ENCODE assay signal across 18 cellular contexts in genomic region chr17:73393381-73393780, GRCh38.
DNase-seq lines count a peak whose midpoint lies in the region; ATAC-seq, FAIRE-seq and TF ChIP-seq lines count a peak whose summit lies in the region.
"Had no signal": no experiment of that assay in that cellular context is flagged by ENCODE, and none has a peak within 500 bp of the region (broad histone marks: within the 10 kb centered on the region; RNA-seq: fewer than 3 reads in every experiment).

No MANE protein-coding gene starts in this region.

- H3K36me3 ChIP-seq in lower lobe of right lung, result no peaks in the 10 kb centered on the region
- H3K36me3 ChIP-seq: HAP-1 had no signal

- no peak overlapping the region for H3K4me3 ChIP-seq in lower lobe of right lung
- H3K4me3 ChIP-seq: GM23338, HAP-1 had no signal

- H3K27ac ChIP-seq in lower lobe of right lung, result no peak overlapping the region
- H3K27ac ChIP-seq: 22Rv1 had no signal

- H3K9me3 ChIP-seq in lower lobe of right lung, result no peaks in the 10 kb centered on the region
- H3K9me3 ChIP-seq: HAP-1 had no signal

- H3K27ac Mint-ChIP-seq in effector memory CD8-positive, alpha-beta T cell, result no peak overlapping the region
- H3K27ac Mint-ChIP-seq: CD14-positive monocyte; CD8-positive, alpha-beta T cell; GM23338 had no signal

- no peaks in the 10 kb centered on the region for H3K4me1 ChIP-seq in lower lobe of right lung
- H3K4me1 ChIP-seq: HAP-1 had no signal

- H3K9me3 Mint-ChIP-seq in effector memory CD8-positive, alpha-beta T cell, result no peaks in the 10 kb centered on the region
- H3K9me3 Mint-ChIP-seq: CD8-positive, alpha-beta T cell; GM23338 had no signal

- ATAC-seq in lower lobe of right lung (no peak), GM19324 (IDR thresholded peaks at IDR 0.05; ENCODE audit: low FRiP score, unreplicated experiment) (no peak)
- ATAC-seq in effector memory CD8-positive, alpha-beta T cell (replicated peaks), result no peak
- ATAC-seq: CD8-positive, alpha-beta T cell had no signal

- H3K36me3 Mint-ChIP-seq in effector memory CD8-positive, alpha-beta T cell (ENCODE audit: insufficient read depth), result no peaks in the 10 kb centered on the region
- H3K36me3 Mint-ChIP-seq: CD14-positive monocyte had no signal

- no peak for TF ChIP-seq CTCF in lower lobe of right lung (IDR thresholded peaks at IDR 0.05)

- peaks cover 0 to 51% of the 10 kb centered on the region in 2 donors for H3K27me3 Mint-ChIP-seq in effector memory CD8-positive, alpha-beta T cell

- no peak overlapping the region for H3K4me3 Mint-ChIP-seq in effector memory CD8-positive, alpha-beta T cell
- H3K4me3 Mint-ChIP-seq: CD14-positive monocyte; CD8-positive, alpha-beta T cell; GM23338 had no signal

- no peaks in the 10 kb centered on the region for H3K4me1 Mint-ChIP-seq in effector memory CD8-positive, alpha-beta T cell (ENCODE audit: low read depth in 2 of 2)
- H3K4me1 Mint-ChIP-seq: CD14-positive monocyte had no signal

- no peaks in the 10 kb centered on the region for H3K27me3 ChIP-seq in lower lobe of right lung (ENCODE audit: low read depth)

- FAIRE-seq in GM19239 (lab: Jason Lieb, UNC), result no peak
- FAIRE-seq: D721Med, G401.6, GM12891 had no signal

- DNase-seq in NCI-H1417 (lab: John Stamatoyannopoulos, UW) (peak in 2 of 3 experiments; percentile 39 to 68), NCI-H1417 treated with DMSO at 0.1 percent for 48 hours (lab: John Stamatoyannopoulos, UW) (no peak), NCI-H2227 treated with DMSO at 0.1 percent for 48 hours (lab: John Stamatoyannopoulos, UW) (peak; percentile 5), lower lobe of right lung (peak; percentile 39), posterior vena cava (ENCODE audit: low spot score) (peak; percentile 80), GM19239 (ENCODE audit: insufficient read length, low spot score) (no peak)
- DNase-seq in effector memory CD8-positive, alpha-beta T cell, result no peak
- DNase-seq: CD8-positive, alpha-beta T cell; COR-L47; DMS79 treated with DMSO at 0.1 percent for 48 hours had no signal

- intact Hi-C loops in lower lobe of right lung (cut with DNase I), result no loop called here
- intact Hi-C loops in posterior vena cava (cut with DNase I), result no loop called here

Comparison
In these comparisons a context has a peak if more than half of its experiments do, and no peak if none do; other contexts are left out.
1. DNase-seq: peak in NCI-H1417 (2 of 3), NCI-H2227 treated with DMSO at 0.1 percent for 48 hours (single experiment), lower lobe of right lung (single experiment) and posterior vena cava (single experiment); none in NCI-H1417 treated with DMSO at 0.1 percent for 48 hours (single experiment), effector memory CD8-positive, alpha-beta T cell (0 of 3) and GM19239 (single experiment).